ENCODE assay signal across 11 cellular contexts in genomic region chr12:51533799-51534198, GRCh38. TPM values are rescaled to one million over a fixed set of nuclear protein-coding genes. Genes with fewer than 3 reads are reported as not detected.
DNase-seq lines count a peak whose midpoint lies in the region; ATAC-seq, FAIRE-seq and TF ChIP-seq lines count a peak whose summit lies in the region.
"Had no signal": no experiment of that assay in that cellular context is flagged by ENCODE, and none has a peak within 500 bp of the region (broad histone marks: within the 10 kb centered on the region; RNA-seq: fewer than 3 reads in every experiment).

No MANE protein-coding gene starts in this region.

- no peak for ATAC-seq in GM21381 (IDR thresholded peaks at IDR 0.05; ENCODE audit: unreplicated experiment)
- ATAC-seq: heart right ventricle, upper lobe of right lung had no signal

- H3K27me3 ChIP-seq in brain microvascular endothelial cell (replicated peaks) = peaks cover 10% of the 10 kb centered on the region
- peaks cover 0 to 53% (median 3%) of the 10 kb centered on the region in 4 donors for H3K27me3 ChIP-seq in esophagus muscularis mucosa

- FAIRE-seq in kidney (lab: Jason Lieb, UNC) = no peak

- TF ChIP-seq POLR2A in esophagus muscularis mucosa (IDR thresholded peaks at IDR 0.05; ENCODE audit: low read depth) = no peak

- H3K9me3 ChIP-seq in kidney (ENCODE audit: control insufficient read depth in 1 of 2, low read length in 2 of 2) (no peaks in the 10 kb centered on the region), esophagus muscularis mucosa (no peaks in the 10 kb centered on the region)
- H3K9me3 ChIP-seq: heart right ventricle, upper lobe of right lung had no signal

- H3K4me1 ChIP-seq in kidney (ENCODE audit: control insufficient read depth in 1 of 2, insufficient read depth in 1 of 2, low read depth in 1 of 2, low read length in 2 of 2) = peaks cover 0 to 8% of the 10 kb centered on the region in 2 donors
- peaks cover 0 to 4% (median 0%) of the 10 kb centered on the region in 4 donors for H3K4me1 ChIP-seq in esophagus muscularis mucosa
- H3K4me1 ChIP-seq: heart right ventricle had no signal

- H3K4me3 Mint-ChIP-seq in nephron = no peak overlapping the region
- no peak overlapping the region for H3K4me3 Mint-ChIP-seq in activated T-helper 1 cell treated with anti-CD3 and anti-CD28 coated beads, Interleukin-12 subunit alpha, Interleukin-12 subunit beta, Interleukin-2, Interleukin-4 antibody, amounts not matched to agents 30 ng/mL and 10 ng/mL and 1 ng/mL, durations not matched to agents 14 hours and 24 hours and 36 hours

- TF ChIP-seq EP300 in esophagus muscularis mucosa (IDR thresholded peaks at IDR 0.05) = no peak

- intact Hi-C loops in activated T-helper 1 cell treated with anti-CD3 and anti-CD28 coated beads, Interleukin-12 subunit alpha, Interleukin-12 subunit beta, Interleukin-2, Interleukin-4 antibody, amounts not matched to agents 30 ng/mL and 10 ng/mL and 1 ng/mL, durations not matched to agents 14 hours and 24 hours and 36 hours (cut with micrococcal nuclease) = loop anchor here (5.0 kb wide), 1 partner anchor 51 kb away; no protein-coding TSS in a partner anchor
- intact Hi-C loops in kidney (cut with DNase I) = loop anchor here (10.0 kb wide), 1 partner anchor 109 kb away; the partner anchor contains the start of gene SLC4A8
- intact Hi-C loops in esophagus muscularis mucosa (cut with DNase I) = loop anchor here (5.0 kb wide), 1 partner anchor 111 kb away; the partner anchor contains the start of gene SLC4A8

- H3K4me3 ChIP-seq in GM12864 (ENCODE audit: low read depth, low read length) (no peak overlapping the region), brain microvascular endothelial cell (ENCODE audit: low read depth, low read length) (no peak overlapping the region), kidney (ENCODE audit: low read length in 2 of 2) (no peak overlapping the region), esophagus muscularis mucosa (no peak overlapping the region)
- H3K4me3 ChIP-seq: heart right ventricle, upper lobe of right lung had no signal

- TF ChIP-seq CTCF in GM12864 (IDR thresholded peaks at IDR 0.05; ENCODE audit: low read depth, low read length, missing control alignments) (peak; percentile 2), brain microvascular endothelial cell (IDR thresholded peaks at IDR 0.05; ENCODE audit: low read depth, low read length, missing control alignments) (peak; percentile 25), nephron (IDR thresholded peaks at IDR 0.05; ENCODE audit: unreplicated experiment in 3 of 3) (peak; percentile 16 to 21 (median 20)), kidney (IDR thresholded peaks at IDR 0.05; ENCODE audit: borderline replicate concordance, extremely low read depth, insufficient read depth) (no peak), esophagus muscularis mucosa (IDR thresholded peaks at IDR 0.05) (no peak)

- H3K36me3 ChIP-seq in brain microvascular endothelial cell (replicated peaks) = no peaks in the 10 kb centered on the region
- H3K36me3 ChIP-seq in kidney (ENCODE audit: control insufficient read depth in 1 of 2, insufficient read depth in 2 of 2, low read length in 2 of 2) = no peaks in the 10 kb centered on the region
- no peaks in the 10 kb centered on the region for H3K36me3 ChIP-seq in esophagus muscularis mucosa
- H3K36me3 ChIP-seq: heart right ventricle, upper lobe of right lung had no signal

- WGBS in esophagus muscularis mucosa = 21% methylated on average over 1 of the region's 1 CpG

- in situ Hi-C loops in brain microvascular endothelial cell (cut with HindIII; ENCODE audit: low pct_ligation_motif_present, low sequenced_read_pairs) = no loop called here

- H3K4me1 Mint-ChIP-seq in nephron = peaks cover 4% of the 10 kb centered on the region
- peaks cover 8% of the 10 kb centered on the region for H3K4me1 Mint-ChIP-seq in activated T-helper 1 cell treated with anti-CD3 and anti-CD28 coated beads, Interleukin-12 subunit alpha, Interleukin-12 subunit beta, Interleukin-2, Interleukin-4 antibody, amounts not matched to agents 30 ng/mL and 10 ng/mL and 1 ng/mL, durations not matched to agents 14 hours and 24 hours and 36 hours (ENCODE audit: low read depth)

- no peaks in the 10 kb centered on the region for H3K36me3 Mint-ChIP-seq in nephron (ENCODE audit: low read depth)
- no peaks in the 10 kb centered on the region for H3K36me3 Mint-ChIP-seq in activated T-helper 1 cell treated with anti-CD3 and anti-CD28 coated beads, Interleukin-12 subunit alpha, Interleukin-12 subunit beta, Interleukin-2, Interleukin-4 antibody, amounts not matched to agents 30 ng/mL and 10 ng/mL and 1 ng/mL, durations not matched to agents 14 hours and 24 hours and 36 hours (ENCODE audit: low read depth)

- H3K9me3 Mint-ChIP-seq in nephron = no peaks in the 10 kb centered on the region
- no peaks in the 10 kb centered on the region for H3K9me3 Mint-ChIP-seq in activated T-helper 1 cell treated with anti-CD3 and anti-CD28 coated beads, Interleukin-12 subunit alpha, Interleukin-12 subunit beta, Interleukin-2, Interleukin-4 antibody, amounts not matched to agents 30 ng/mL and 10 ng/mL and 1 ng/mL, durations not matched to agents 14 hours and 24 hours and 36 hours

- peaks cover 42% of the 10 kb centered on the region for H3K27me3 Mint-ChIP-seq in nephron (ENCODE audit: low read depth)
- H3K27me3 Mint-ChIP-seq in activated T-helper 1 cell treated with anti-CD3 and anti-CD28 coated beads, Interleukin-12 subunit alpha, Interleukin-12 subunit beta, Interleukin-2, Interleukin-4 antibody, amounts not matched to agents 30 ng/mL and 10 ng/mL and 1 ng/mL, durations not matched to agents 14 hours and 24 hours and 36 hours (ENCODE audit: insufficient read depth) = peaks cover 7% of the 10 kb centered on the region

- no peak overlapping the region for H3K9ac ChIP-seq in kidney (ENCODE audit: low read length in 2 of 2)

- H3K27ac Mint-ChIP-seq in nephron = no peak overlapping the region
- no peak overlapping the region for H3K27ac Mint-ChIP-seq in activated T-helper 1 cell treated with anti-CD3 and anti-CD28 coated beads, Interleukin-12 subunit alpha, Interleukin-12 subunit beta, Interleukin-2, Interleukin-4 antibody, amounts not matched to agents 30 ng/mL and 10 ng/mL and 1 ng/mL, durations not matched to agents 14 hours and 24 hours and 36 hours

- H3K27ac ChIP-seq in brain microvascular endothelial cell (no peak overlapping the region), kidney (ENCODE audit: low read depth in 2 of 2, low read length in 2 of 2) (no peak overlapping the region), esophagus muscularis mucosa (replicated peaks in 1 of 4) (no peak overlapping the region)
- H3K27ac ChIP-seq: heart right ventricle, upper lobe of right lung had no signal

- no peak for DNase-seq in GM12864 (ENCODE audit: low read depth)
- peak; percentile 29 for DNase-seq in NCI-H1694 (lab: John Stamatoyannopoulos, UW)
- no peak for DNase-seq in brain microvascular endothelial cell
- DNase-seq in activated T-helper 1 cell treated with anti-CD3 and anti-CD28 coated beads, Interleukin-12 subunit alpha, Interleukin-12 subunit beta, Interleukin-2, Interleukin-4 antibody, amounts not matched to agents 30 ng/mL and 10 ng/mL and 1 ng/mL, durations not matched to agents 14 hours and 24 hours and 36 hours (ENCODE audit: low spot score) = no peak
- DNase-seq in kidney = no peak
- DNase-seq in esophagus muscularis mucosa (ENCODE audit: extremely low spot score) = no peak
- DNase-seq: activated T-cell treated with anti-CD3 and anti-CD28 coated beads, Interleukin-2, amount 50 U/mL, for 1 hour; heart right ventricle; upper lobe of right lung had no signal

RNA-seq across cellular contexts. Expression of gene SCN8A, which starts 57.2 kb away (rescaled TPM):
- total RNA-seq in activated T-helper 1 cell treated with anti-CD3 and anti-CD28 coated beads, Interleukin-12 subunit alpha, Interleukin-12 subunit beta, Interleukin-2, Interleukin-4 antibody, amounts not matched to agents 30 ng/mL and 10 ng/mL and 1 ng/mL, durations not matched to agents 14 hours and 24 hours and 36 hours = 0.15 and 0.26 TPM in 2 replicates
- 1.4 TPM for total RNA-seq in kidney
- polyA plus RNA-seq in kidney (ENCODE audit: insufficient read depth, low read depth, low replicate concordance) = 0.34 TPM
- total RNA-seq in esophagus muscularis mucosa = under 1 TPM; 0.26 to 0.42 (median 0.31) TPM

Comparison
In these comparisons a context has a peak if more than half of its experiments do, and no peak if none do; other contexts are left out.
1. CTCF ChIP-seq: peak in GM12864 (single experiment), brain microvascular endothelial cell (single experiment) and nephron (3 of 3); none in kidney (single experiment) and esophagus muscularis mucosa (0 of 3).